In the genomic region with DNA sequence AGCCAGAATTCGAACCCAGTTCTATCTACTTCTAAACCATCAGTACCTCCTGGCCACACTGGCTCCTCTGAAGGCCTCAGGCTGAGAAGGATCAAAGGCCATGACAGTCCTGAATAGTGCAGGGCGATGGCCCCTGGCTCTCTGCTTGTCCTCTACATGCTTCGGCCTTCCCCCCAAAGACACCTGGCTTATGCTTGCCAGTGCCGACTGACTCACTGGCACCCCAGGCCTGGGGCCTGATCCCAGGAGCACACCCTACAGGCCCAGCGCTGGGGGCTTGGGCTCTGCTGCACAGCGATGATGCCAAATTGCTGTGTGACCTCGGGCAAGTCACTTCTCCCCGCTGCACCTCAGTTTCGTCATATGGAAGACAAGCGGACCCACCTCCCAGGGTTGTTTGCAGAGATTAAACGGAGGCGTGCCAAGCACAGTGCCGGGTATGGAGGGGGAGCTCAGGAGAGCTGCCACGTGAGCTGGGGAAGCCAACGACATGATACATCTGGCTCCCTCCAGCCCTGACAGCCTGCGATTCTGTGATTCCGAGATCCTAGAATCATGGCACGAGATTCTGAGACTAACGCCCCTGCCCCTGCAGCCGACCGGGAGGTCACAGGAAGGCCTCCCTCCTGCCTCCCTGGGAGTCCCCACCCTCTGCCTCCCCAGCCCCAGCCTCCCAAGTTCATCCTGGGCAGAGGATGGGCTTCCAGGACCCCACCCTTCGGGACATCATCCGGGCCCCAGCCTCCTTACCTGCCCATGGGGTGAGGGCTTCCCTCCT, we compare ENCODE assay signal across 1 cellular context.
A peak's percentile ranks its signal among the peaks of the same experiment; 100 is the strongest.
TF ChIP-seq lines count a peak whose summit lies in the region.

No MANE protein-coding gene starts in this region.

TF ChIP-seq in HepG2, 621 proteins besides CTCF, POLR2A, EP300 and RAD21:
- TF ChIP-seq ZNF768 (CRISPR knock-in tag; IDR thresholded peaks at IDR 0.05) (peak; percentile 88), PHF5A (CRISPR knock-in tag; IDR thresholded peaks at IDR 0.05; ENCODE audit: low read depth, unreplicated experiment) (no peak), BRF2 (CRISPR knock-in tag; IDR thresholded peaks at IDR 0.05) (no peak), HMG20A (CRISPR knock-in tag; IDR thresholded peaks at IDR 0.05; ENCODE audit: borderline replicate concordance) (no peak), RORA (CRISPR knock-in tag; IDR thresholded peaks at IDR 0.05) (no peak), ZSCAN22 (CRISPR knock-in tag; IDR thresholded peaks at IDR 0.05) (no peak), HMG20B (CRISPR knock-in tag; conservative IDR thresholded peaks at IDR 0.05) (no peak)
- TF ChIP-seq, protein P1, sequence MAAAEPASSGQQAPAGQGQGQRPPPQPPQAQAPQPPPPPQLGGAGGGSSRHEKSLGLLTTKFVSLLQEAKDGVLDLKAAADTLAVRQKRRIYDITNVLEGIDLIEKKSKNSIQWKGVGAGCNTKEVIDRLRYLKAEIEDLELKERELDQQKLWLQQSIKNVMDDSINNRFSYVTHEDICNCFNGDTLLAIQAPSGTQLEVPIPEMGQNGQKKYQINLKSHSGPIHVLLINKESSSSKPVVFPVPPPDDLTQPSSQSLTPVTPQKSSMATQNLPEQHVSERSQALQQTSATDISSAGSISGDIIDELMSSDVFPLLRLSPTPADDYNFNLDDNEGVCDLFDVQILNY (CRISPR knock-in tag; conservative IDR thresholded peaks at IDR 0.05) = no peak
- TF ChIP-seq, protein P2, sequence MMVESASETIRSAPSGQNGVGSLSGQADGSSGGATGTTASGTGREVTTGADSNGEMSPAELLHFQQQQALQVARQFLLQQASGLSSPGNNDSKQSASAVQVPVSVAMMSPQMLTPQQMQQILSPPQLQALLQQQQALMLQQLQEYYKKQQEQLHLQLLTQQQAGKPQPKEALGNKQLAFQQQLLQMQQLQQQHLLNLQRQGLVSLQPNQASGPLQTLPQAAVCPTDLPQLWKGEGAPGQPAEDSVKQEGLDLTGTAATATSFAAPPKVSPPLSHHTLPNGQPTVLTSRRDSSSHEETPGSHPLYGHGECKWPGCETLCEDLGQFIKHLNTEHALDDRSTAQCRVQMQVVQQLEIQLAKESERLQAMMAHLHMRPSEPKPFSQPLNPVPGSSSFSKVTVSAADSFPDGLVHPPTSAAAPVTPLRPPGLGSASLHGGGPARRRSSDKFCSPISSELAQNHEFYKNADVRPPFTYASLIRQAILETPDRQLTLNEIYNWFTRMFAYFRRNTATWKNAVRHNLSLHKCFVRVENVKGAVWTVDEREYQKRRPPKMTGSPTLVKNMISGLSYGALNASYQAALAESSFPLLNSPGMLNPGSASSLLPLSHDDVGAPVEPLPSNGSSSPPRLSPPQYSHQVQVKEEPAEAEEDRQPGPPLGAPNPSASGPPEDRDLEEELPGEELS (CRISPR knock-in tag; IDR thresholded peaks at IDR 0.05) = no peak
TF ChIP-seq in HepG2: peak in this region for 1.
